Comparison of ENCODE assay signal across 1 cellular context in genomic region chr14:84825481-84825880, GRCh38.
TF ChIP-seq lines count a peak whose summit lies in the region.

No MANE protein-coding gene starts in this region.

TF ChIP-seq in SK-N-SH treated with all-trans-retinoic acid at 6 μM for 48 hours, 23 proteins besides CTCF, POLR2A, EP300 and RAD21 (continued from another document):
- TF ChIP-seq TSHZ2 (CRISPR knock-in tag; IDR thresholded peaks at IDR 0.05) (no peak), OSR1 (CRISPR knock-in tag; IDR thresholded peaks at IDR 0.05) (no peak), SNAI2 (CRISPR knock-in tag; IDR thresholded peaks at IDR 0.05) (no peak), GLIS3 (CRISPR knock-in tag; IDR thresholded peaks at IDR 0.05) (no peak), ESRRG (CRISPR knock-in tag; IDR thresholded peaks at IDR 0.05) (no peak), ZC3H10 (CRISPR knock-in tag; IDR thresholded peaks at IDR 0.05) (no peak), CSRNP3 (CRISPR knock-in tag; IDR thresholded peaks at IDR 0.05) (no peak), TOX (CRISPR knock-in tag; IDR thresholded peaks at IDR 0.05; ENCODE audit: borderline replicate concordance) (no peak)
